8 cellular contexts compared by ENCODE assay signal in the genomic region with DNA sequence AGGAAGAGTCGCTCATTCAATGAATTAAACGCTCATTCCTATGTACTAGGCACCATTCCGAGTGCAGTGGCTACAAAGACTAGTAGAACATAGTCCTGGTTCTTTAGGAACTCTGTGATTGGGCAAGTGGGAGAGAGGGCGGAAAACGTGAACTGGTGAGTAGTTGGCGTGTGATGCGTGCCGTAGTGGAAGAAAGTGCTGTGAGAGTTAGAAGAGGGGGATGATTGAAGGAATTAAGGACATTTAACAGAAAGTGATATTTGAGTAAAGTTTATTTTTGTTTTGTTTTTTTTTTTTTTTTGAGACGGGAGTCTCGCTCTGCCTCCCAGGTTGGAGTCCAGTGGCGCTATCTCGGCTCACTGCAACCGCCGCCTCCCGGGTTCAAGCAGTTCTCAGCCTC. TPM values are rescaled to one million over a fixed set of nuclear protein-coding genes. Genes with fewer than 3 reads are reported as not detected.
DNase-seq lines count a peak whose midpoint lies in the region; ATAC-seq and TF ChIP-seq lines count a peak whose summit lies in the region.

No MANE protein-coding gene starts in this region.

- H3K36me3 Mint-ChIP-seq in T-helper 1 cell treated with Interleukin-12 subunit alpha and Interleukin-12 subunit beta and Interleukin-4 antibody, amounts not matched to agents 30 μg/mL and 1 μg/mL, for 36 hours (ENCODE audit: low read depth): peaks cover 3% of the 10 kb centered on the region

- H3K9me3 Mint-ChIP-seq in T-helper 1 cell treated with Interleukin-12 subunit alpha and Interleukin-12 subunit beta and Interleukin-4 antibody, amounts not matched to agents 30 μg/mL and 1 μg/mL, for 36 hours: no peaks in the 10 kb centered on the region

- TF ChIP-seq CTCF in 22Rv1 (IDR thresholded peaks at IDR 0.05): no peak
- TF ChIP-seq CTCF in coronary artery (IDR thresholded peaks at IDR 0.05): no peak
- TF ChIP-seq CTCF in mucosa of descending colon (IDR thresholded peaks at IDR 0.05): no peak
- no peak for TF ChIP-seq CTCF in tibial artery (IDR thresholded peaks at IDR 0.05)

- ATAC-seq in GM21717 (IDR thresholded peaks at IDR 0.05; ENCODE audit: unreplicated experiment): peak; percentile 18
- ATAC-seq in mucosa of descending colon: peak; percentile 64

- H3K4me1 ChIP-seq in mucosa of descending colon (ENCODE audit: low read depth) (peaks cover 15% of the 10 kb centered on the region), tibial artery (peaks cover 0 to 26% (median 16%) of the 10 kb centered on the region in 4 donors)

- H3K27me3 Mint-ChIP-seq in T-helper 1 cell treated with Interleukin-12 subunit alpha and Interleukin-12 subunit beta and Interleukin-4 antibody, amounts not matched to agents 30 μg/mL and 1 μg/mL, for 36 hours (ENCODE audit: low read depth): peaks cover 21% of the 10 kb centered on the region

- H3K27me3 ChIP-seq in tibial artery: no peaks in the 10 kb centered on the region

- H3K27ac ChIP-seq in 22Rv1: peak overlapping the region; percentile 85
- peak overlapping the region; percentile 72 to 84 for H3K27ac ChIP-seq in coronary artery
- H3K27ac ChIP-seq in tibial artery: peak overlapping the region; percentile 80 to 89

- DNase-seq in coronary artery (ENCODE audit: low spot score): no peak
- no peak for DNase-seq in mucosa of descending colon
- DNase-seq in tibial artery: no peak
- DNase-seq in germinal center (ENCODE audit: low spot score): no peak
- DNase-seq in NK-92 (lab: John Stamatoyannopoulos, UW; ENCODE audit: unreplicated experiment): no peak

- intact Hi-C loops in mucosa of descending colon (cut with DNase I, micrococcal nuclease): no loop called here
- intact Hi-C loops in tibial artery (cut with DNase I; ENCODE audit: low total_unique reads): loop anchor here (10.0 kb wide), 1 partner anchor 324 kb away; the partner anchor contains the start of gene SLFN5

- H3K27ac Mint-ChIP-seq in T-helper 1 cell treated with Interleukin-12 subunit alpha and Interleukin-12 subunit beta and Interleukin-4 antibody, amounts not matched to agents 30 μg/mL and 1 μg/mL, for 36 hours: peak overlapping the region; percentile 49

- peak overlapping the region; percentile 81 for H3K4me3 Mint-ChIP-seq in T-helper 1 cell treated with Interleukin-12 subunit alpha and Interleukin-12 subunit beta and Interleukin-4 antibody, amounts not matched to agents 30 μg/mL and 1 μg/mL, for 36 hours

- no peaks in the 10 kb centered on the region for H3K9me3 ChIP-seq in mucosa of descending colon
- no peaks in the 10 kb centered on the region for H3K9me3 ChIP-seq in tibial artery

- H3K4me3 ChIP-seq in coronary artery (peak overlapping the region; percentile 79), mucosa of descending colon (peak overlapping the region; percentile 60), tibial artery (peak overlapping the region; percentile 62)

- peaks cover 17% of the 10 kb centered on the region for H3K4me1 Mint-ChIP-seq in T-helper 1 cell treated with Interleukin-12 subunit alpha and Interleukin-12 subunit beta and Interleukin-4 antibody, amounts not matched to agents 30 μg/mL and 1 μg/mL, for 36 hours (ENCODE audit: low read depth)

- H3K36me3 ChIP-seq in mucosa of descending colon (ENCODE audit: low read depth) (no peaks in the 10 kb centered on the region), tibial artery (no peaks in the 10 kb centered on the region)

RNA-seq across cellular contexts. Expression of gene SLFN14, which starts 7.9 kb away (rescaled TPM):
- not detected for total RNA-seq in mucosa of descending colon

RNA-seq across cellular contexts. Expression of gene PEX12, which starts 9.8 kb away (rescaled TPM):
- 1 to 10 TPM; 2.8 to 4.9 (median 3.8) TPM for total RNA-seq in mucosa of descending colon

RNA-seq across cellular contexts. Expression of gene AP2B1, which starts 18.6 kb away (rescaled TPM):
- 100 to 1,000 TPM; 127 to 177 (median 153) TPM for total RNA-seq in mucosa of descending colon

RNA-seq across cellular contexts. Expression of gene SLFN12L, which starts 31.1 kb away (rescaled TPM):
- total RNA-seq in mucosa of descending colon: 1 to 10 TPM; 1.5 to 2.9 (median 2.9) TPM
